In genomic region chr2:55617160-55618024, GRCh38 we compare ENCODE assay signal across 8 cellular contexts. TPM values are rescaled to one million over a fixed set of nuclear protein-coding genes. Genes with fewer than 3 reads are reported as not detected.
DNase-seq lines count a peak whose midpoint lies in the region; ATAC-seq, FAIRE-seq and TF ChIP-seq lines count a peak whose summit lies in the region.

Gene PPP4R3B, minus strand, starts transcription at chr2:55617622. Its CDS starts 337 bp downstream, at chr2:55617285.

- no peaks in the 10 kb centered on the region for H3K9me3 ChIP-seq in pancreas
- H3K9me3 ChIP-seq in tibial nerve: no peaks in the 10 kb centered on the region

- H3K4me3 ChIP-seq in GM12865 (ENCODE audit: low read depth, low read length) (peak within 1 kb of the TSS; percentile 92), pancreas (peak within 1 kb of the TSS; percentile 66 to 95 (median 94)), tibial nerve (peak within 1 kb of the TSS; percentile 83 to 89 (median 85))

- ATAC-seq in HG02642 (IDR thresholded peaks at IDR 0.05; ENCODE audit: poor library complexity, unreplicated experiment) (peak; percentile 86), Right ventricle myocardium superior (ENCODE audit: poor library complexity) (peak; percentile 96), pancreas (peak; percentile 89 to 95 (median 92))

- intact Hi-C loops in Right ventricle myocardium superior (cut with DNase I) (no loop called here), pancreas (cut with DNase I) (no loop called here)

- peak; percentile 100 for DNase-seq in GM12865 (ENCODE audit: low read depth)
- peak; percentile 97 for DNase-seq in NCI-H1105 (lab: John Stamatoyannopoulos, UW)
- DNase-seq in SKM-1 treated with dmso at 0.1 percent for 144 hours (lab: John Stamatoyannopoulos, UW; ENCODE audit: unreplicated experiment): peak; percentile 99
- peak; percentile 94 for DNase-seq in activated naive CD8-positive, alpha-beta T cell treated with anti-CD3 and anti-CD28 coated beads, Interleukin-2, amount 50 U/mL, for 16 hours (ENCODE audit: low read depth, low spot score)
- DNase-seq in Right ventricle myocardium superior: peak; percentile 99
- peak; percentile 97 to 100 (median 100) for DNase-seq in pancreas
- DNase-seq in tibial nerve (ENCODE audit: low spot score in 2 of 2): peak; percentile 95 to 96

- TF ChIP-seq CTCF in GM12865 (IDR thresholded peaks at IDR 0.05; ENCODE audit: insufficient read depth, low read depth, low read length, missing control alignments): no peak
- peak; percentile 40 to 59 (median 52) for TF ChIP-seq CTCF in pancreas (IDR thresholded peaks at IDR 0.05)
- TF ChIP-seq CTCF in tibial nerve (IDR thresholded peaks at IDR 0.05): peak; percentile 43 to 94 (median 64)

- WGBS in pancreas, 2 donors: 0% methylated on average over 83 of the region's 83 CpGs
- WGBS in tibial nerve, 2 donors: 0 to 1% methylated on average over 77 to 80 of the region's 83 CpGs

- peaks cover 0 to 23% (median 0%) of the 10 kb centered on the region in 3 donors for H3K36me3 ChIP-seq in pancreas
- H3K36me3 ChIP-seq in tibial nerve: peaks cover 0 to 34% (median 1%) of the 10 kb centered on the region in 3 donors

- H3K27me3 ChIP-seq in pancreas (no peaks in the 10 kb centered on the region), tibial nerve (no peaks in the 10 kb centered on the region)

- peak; percentile 78 for FAIRE-seq in pancreas (lab: Jason Lieb, UNC)

- H3K4me1 ChIP-seq in pancreas (peaks cover 16 to 36% (median 28%) of the 10 kb centered on the region in 3 donors), tibial nerve (peaks cover 0 to 64% (median 21%) of the 10 kb centered on the region in 4 donors)

- TF ChIP-seq POLR2A in tibial nerve (IDR thresholded peaks at IDR 0.05): peak; percentile 94 to 97

- H3K27ac ChIP-seq in pancreas (peak within 1 kb of the TSS; percentile 95 to 100 (median 99)), tibial nerve (peak within 1 kb of the TSS; percentile 91 to 99 (median 96))

- TF ChIP-seq EP300 in tibial nerve (IDR thresholded peaks at IDR 0.05): peak; percentile 79 to 98

RNA-seq across cellular contexts. Expression of gene PPP4R3B, which starts in this region (rescaled TPM):
- total RNA-seq in Right ventricle myocardium superior (24.7 TPM), pancreas (10 to 100 TPM; 32.4 to 59.1 (median 40.8) TPM), tibial nerve (10 to 100 TPM; 53.1 to 65.1 (median 57.8) TPM)
- polyA plus RNA-seq in pancreas: 10 to 100 TPM; 13.7 to 29.3 TPM

Comparison
In these comparisons a context has a peak if more than half of its experiments do, and no peak if none do; other contexts are left out.
1. Peak in every context shown above with its lines: DNase-seq, ATAC-seq, H3K4me3 ChIP-seq and H3K27ac ChIP-seq.